1 cellular context compared by ENCODE assay signal in genomic region chr12:48629541-48629940, GRCh38.
TF ChIP-seq lines count a peak whose summit lies in the region.

No MANE protein-coding gene starts in this region.

TF ChIP-seq in GM12878, 131 proteins besides CTCF, POLR2A, EP300 and RAD21:
- TF ChIP-seq ZNF24 (IDR thresholded peaks at IDR 0.05) (no peak), KAT2A (conservative IDR thresholded peaks at IDR 0.05; ENCODE audit: control insufficient read depth, low read depth, low read length) (no peak), ETV6 (conservative IDR thresholded peaks at IDR 0.05 in 1 of 2, IDR thresholded peaks at IDR 0.05 in 1 of 2; ENCODE audit: borderline replicate concordance in 1 of 2, low read depth in 1 of 2) (no peak), GATAD2B (conservative IDR thresholded peaks at IDR 0.05; ENCODE audit: low read depth) (no peak), NBN (IDR thresholded peaks at IDR 0.05) (no peak), HDAC2 (IDR thresholded peaks at IDR 0.05) (no peak), IRF4 (IDR thresholded peaks at IDR 0.05; ENCODE audit: low read depth, low read length) (peak; percentile 45; the same call in 1 of the 2 replicates), JUNB (IDR thresholded peaks at IDR 0.05) (peak; percentile 59; the same call in 1 of the 2 replicates), BRCA1 (IDR thresholded peaks at IDR 0.05; ENCODE audit: low read depth, low read length) (no peak)
